ENCODE assay signal across 14 cellular contexts in the genomic region with DNA sequence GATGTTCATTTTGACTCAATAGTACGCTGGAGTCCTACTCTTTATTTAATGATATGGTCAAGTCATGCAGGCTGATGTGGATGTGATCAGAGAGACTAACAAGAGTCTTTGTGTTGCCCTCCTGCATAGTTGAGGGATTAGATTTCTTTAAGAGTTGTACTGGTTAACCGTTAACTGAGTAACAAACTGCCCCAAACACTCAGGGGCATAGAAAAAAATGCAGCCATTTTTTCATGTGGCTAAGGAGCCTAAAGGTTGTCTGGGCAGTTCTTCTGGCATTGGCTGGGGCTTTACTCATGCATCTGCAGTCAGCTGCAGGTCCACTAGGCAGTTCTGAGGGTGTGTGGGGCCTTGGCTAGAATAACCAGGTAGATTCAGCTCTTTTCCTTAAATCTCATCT. TPM values are rescaled to one million over a fixed set of nuclear protein-coding genes. Genes with fewer than 3 reads are reported as not detected.
DNase-seq lines count a peak whose midpoint lies in the region; ATAC-seq lines count a peak whose summit lies in the region.
"Had no signal": no experiment of that assay in that cellular context is flagged by ENCODE, and none has a peak within 500 bp of the region (broad histone marks: within the 10 kb centered on the region; RNA-seq: fewer than 3 reads in every experiment).

No MANE protein-coding gene starts in this region.

- H3K4me1 ChIP-seq in CD4-positive, CD25-positive, alpha-beta regulatory T cell (ENCODE audit: control insufficient read depth, insufficient read depth, low read length, poor library complexity, severe bottlenecking), result peaks cover 14% of the 10 kb centered on the region
- peaks cover 5% of the 10 kb centered on the region for H3K4me1 ChIP-seq in mesenchymal stem cell (ENCODE audit: control insufficient read depth, insufficient read depth, low read depth, low read length)
- H3K4me1 ChIP-seq: left ventricle myocardium inferior had no signal

- H3K9me3 ChIP-seq in CD4-positive, CD25-positive, alpha-beta regulatory T cell (ENCODE audit: control insufficient read depth in 2 of 2, low read length in 2 of 2), result no peaks in the 10 kb centered on the region
- H3K9me3 ChIP-seq in mesenchymal stem cell (ENCODE audit: control insufficient read depth, low read length), result no peaks in the 10 kb centered on the region
- H3K9me3 ChIP-seq: left ventricle myocardium inferior had no signal

- H3K4ac ChIP-seq in mesenchymal stem cell (ENCODE audit: low read depth in 1 of 2, low read length in 2 of 2), result peak overlapping the region in 1 of 2 experiments; percentile 43

- no peak overlapping the region for H4K91ac ChIP-seq in mesenchymal stem cell (ENCODE audit: low read length)

- peak overlapping the region; percentile 33 for H3K4me2 ChIP-seq in mesenchymal stem cell (ENCODE audit: low read length, poor library complexity, severe bottlenecking)

- no peak for DNase-seq in CD4-positive, CD25-positive, alpha-beta regulatory T cell
- DNase-seq in activated naive CD8-positive, alpha-beta T cell treated with anti-CD3 and anti-CD28 coated beads for 36 hours, result no peak
- no peak for DNase-seq in mesenchymal stem cell
- no peak for DNase-seq in NCI-H146 (lab: John Stamatoyannopoulos, UW)
- no peak for DNase-seq in NCI-H748 (lab: John Stamatoyannopoulos, UW; ENCODE audit: unreplicated experiment)
- no peak for DNase-seq in NCI-H82 treated with DMSO at 0.1 percent for 48 hours (lab: John Stamatoyannopoulos, UW; ENCODE audit: unreplicated experiment)
- no peak for DNase-seq in NOMO-1 (lab: John Stamatoyannopoulos, UW; ENCODE audit: unreplicated experiment in 2 of 2)
- DNase-seq: activated naive CD8-positive, alpha-beta T cell treated with anti-CD3 and anti-CD28 coated beads, Interleukin-2, amount 10 ng/mL, durations not matched to agents 7 days and 5 days; foreskin fibroblast; left ventricle myocardium inferior; NCI-H1048; NCI-H446 treated with DMSO at 0.1 percent for 48 hours; occipital lobe had no signal

- WGBS in mesenchymal stem cell, result 78% methylated on average over 2 of the region's 2 CpGs

- no peak overlapping the region for H2BK15ac ChIP-seq in mesenchymal stem cell (ENCODE audit: low read depth, poor library complexity, severe bottlenecking)

- no peak overlapping the region for H2BK12ac ChIP-seq in mesenchymal stem cell (ENCODE audit: low read length in 2 of 2)

- ATAC-seq in CD4-positive, CD25-positive, alpha-beta regulatory T cell (ENCODE audit: low read depth in 2 of 2), result no peak
- ATAC-seq in GM21786 (IDR thresholded peaks at IDR 0.05; ENCODE audit: unreplicated experiment), result peak; percentile 36

- no peak overlapping the region for H2BK120ac ChIP-seq in mesenchymal stem cell (ENCODE audit: low read depth, low read length)

- no peak overlapping the region for H3K4me3 ChIP-seq in CD4-positive, CD25-positive, alpha-beta regulatory T cell (ENCODE audit: low read depth, low read length)
- no peak overlapping the region for H3K4me3 ChIP-seq in mesenchymal stem cell (ENCODE audit: insufficient read depth in 1 of 2, low read depth in 1 of 2, low read length in 2 of 2)
- H3K4me3 ChIP-seq: left ventricle myocardium inferior had no signal

- no peaks in the 10 kb centered on the region for H3K36me3 ChIP-seq in CD4-positive, CD25-positive, alpha-beta regulatory T cell (ENCODE audit: control insufficient read depth, insufficient read depth, low read length)
- H3K36me3 ChIP-seq in mesenchymal stem cell (ENCODE audit: control insufficient read depth in 1 of 2, insufficient read depth in 2 of 2, low read depth in 1 of 2, low read length in 2 of 2), result no peaks in the 10 kb centered on the region
- H3K36me3 ChIP-seq: left ventricle myocardium inferior had no signal

- H3K27me3 ChIP-seq in CD4-positive, CD25-positive, alpha-beta regulatory T cell (ENCODE audit: control insufficient read depth, insufficient read depth, low read length), result no peaks in the 10 kb centered on the region
- H3K27me3 ChIP-seq in mesenchymal stem cell (ENCODE audit: control insufficient read depth in 1 of 2, insufficient read depth in 1 of 2, low read length in 2 of 2), result no peaks in the 10 kb centered on the region

- peak overlapping the region; percentile 66 for H2BK5ac ChIP-seq in mesenchymal stem cell (ENCODE audit: low read depth, low read length, poor library complexity, severe bottlenecking)

- peaks cover 5% of the 10 kb centered on the region for H3K79me1 ChIP-seq in mesenchymal stem cell (replicated peaks; ENCODE audit: low read length, poor library complexity, severe bottlenecking)

- H3K27ac Mint-ChIP-seq in CD4-positive, CD25-positive, alpha-beta regulatory T cell, result peak overlapping the region; percentile 2 to 79 (median 72)
- H3K27ac Mint-ChIP-seq in activated naive CD8-positive, alpha-beta T cell treated with anti-CD3 and anti-CD28 coated beads for 36 hours, result peak overlapping the region; percentile 76

- no peak overlapping the region for H3K27ac ChIP-seq in CD4-positive, CD25-positive, alpha-beta regulatory T cell (ENCODE audit: insufficient read depth, low read length, poor library complexity, severe bottlenecking)
- peak overlapping the region; percentile 93 for H3K27ac ChIP-seq in mesenchymal stem cell (ENCODE audit: low read length, poor library complexity, severe bottlenecking)
- H3K27ac ChIP-seq: left ventricle myocardium inferior had no signal

- no peak overlapping the region for H3K14ac ChIP-seq in mesenchymal stem cell (ENCODE audit: low read length in 2 of 2)

- H2AFZ ChIP-seq in mesenchymal stem cell (ENCODE audit: low read depth, low read length), result no peak overlapping the region

- peaks cover 42 to 76% (median 72%) of the 10 kb centered on the region in 4 donors for H3K4me1 Mint-ChIP-seq in CD4-positive, CD25-positive, alpha-beta regulatory T cell
- peaks cover 91% of the 10 kb centered on the region for H3K4me1 Mint-ChIP-seq in activated naive CD8-positive, alpha-beta T cell treated with anti-CD3 and anti-CD28 coated beads for 36 hours

- H3K23ac ChIP-seq in mesenchymal stem cell (ENCODE audit: low read length in 2 of 2), result peak overlapping the region in 1 of 2 experiments; percentile 11

- no peak overlapping the region for H3K4me3 Mint-ChIP-seq in CD4-positive, CD25-positive, alpha-beta regulatory T cell
- no peak overlapping the region for H3K4me3 Mint-ChIP-seq in activated naive CD8-positive, alpha-beta T cell treated with anti-CD3 and anti-CD28 coated beads for 36 hours
- H3K4me3 Mint-ChIP-seq: activated naive CD8-positive, alpha-beta T cell treated with anti-CD3 and anti-CD28 coated beads, Interleukin-2, amount 10 ng/mL, durations not matched to agents 7 days and 5 days had no signal

- no peak overlapping the region for H4K8ac ChIP-seq in mesenchymal stem cell (ENCODE audit: low read length)

- no peaks in the 10 kb centered on the region for H3K9me3 Mint-ChIP-seq in CD4-positive, CD25-positive, alpha-beta regulatory T cell
- no peaks in the 10 kb centered on the region for H3K9me3 Mint-ChIP-seq in activated naive CD8-positive, alpha-beta T cell treated with anti-CD3 and anti-CD28 coated beads for 36 hours
- H3K9me3 Mint-ChIP-seq: activated naive CD8-positive, alpha-beta T cell treated with anti-CD3 and anti-CD28 coated beads, Interleukin-2, amount 10 ng/mL, durations not matched to agents 7 days and 5 days had no signal

- H3K18ac ChIP-seq in mesenchymal stem cell (ENCODE audit: low read depth in 1 of 2, low read length in 2 of 2), result no peak overlapping the region

- H2AK5ac ChIP-seq in mesenchymal stem cell (ENCODE audit: low read length, severe bottlenecking), result peak overlapping the region; percentile 11

- peaks cover 3% of the 10 kb centered on the region for H3K36me3 Mint-ChIP-seq in CD4-positive, CD25-positive, alpha-beta regulatory T cell
- peaks cover 52% of the 10 kb centered on the region for H3K36me3 Mint-ChIP-seq in activated naive CD8-positive, alpha-beta T cell treated with anti-CD3 and anti-CD28 coated beads for 36 hours

- H3K9ac ChIP-seq in mesenchymal stem cell (ENCODE audit: low read length), result peak overlapping the region; percentile 71

- no peaks in the 10 kb centered on the region for H3K27me3 Mint-ChIP-seq in CD4-positive, CD25-positive, alpha-beta regulatory T cell
- H3K27me3 Mint-ChIP-seq in activated naive CD8-positive, alpha-beta T cell treated with anti-CD3 and anti-CD28 coated beads for 36 hours, result no peaks in the 10 kb centered on the region
- H3K27me3 Mint-ChIP-seq: activated naive CD8-positive, alpha-beta T cell treated with anti-CD3 and anti-CD28 coated beads, Interleukin-2, amount 10 ng/mL, durations not matched to agents 7 days and 5 days had no signal

RNA-seq across cellular contexts. Expression of gene DOCK10, which starts 32.5 kb away (rescaled TPM):
- 222 TPM for total RNA-seq in CD4-positive, CD25-positive, alpha-beta regulatory T cell
- 10 to 100 TPM; 28.3 to 47.7 (median 34.9) TPM for polyA plus RNA-seq in CD4-positive, CD25-positive, alpha-beta regulatory T cell
- total RNA-seq in activated naive CD8-positive, alpha-beta T cell treated with anti-CD3 and anti-CD28 coated beads for 36 hours, result 100 to 1,000 TPM; 154 to 159 TPM
- polyA plus RNA-seq in mesenchymal stem cell (2013, experiment 1 of 2), result 5.5 TPM
- polyA plus RNA-seq in mesenchymal stem cell (2013, experiment 2 of 2), result 5.1 TPM
